ENCODE assay signal across 12 cellular contexts in genomic region chr4:140742838-140743193, GRCh38. TPM values are rescaled to one million over a fixed set of nuclear protein-coding genes. Genes with fewer than 3 reads are reported as not detected.
DNase-seq lines count a peak whose midpoint lies in the region; ATAC-seq and TF ChIP-seq lines count a peak whose summit lies in the region.
"Had no signal": no experiment of that assay in that cellular context is flagged by ENCODE, and none has a peak within 500 bp of the region (broad histone marks: within the 10 kb centered on the region; RNA-seq: fewer than 3 reads in every experiment).

No MANE protein-coding gene starts in this region.

- peaks cover 8% of the 10 kb centered on the region for H3K4me1 Mint-ChIP-seq in glutamatergic neuron (ENCODE audit: low read depth, unreplicated experiment)

- no peaks in the 10 kb centered on the region; the same call in 1 of the 2 replicates for H3K4me1 ChIP-seq in HEK293 (ENCODE audit: control insufficient read depth, insufficient read depth, low read length)

- ATAC-seq in GM18498 (IDR thresholded peaks at IDR 0.05; ENCODE audit: unreplicated experiment) (peak; percentile 43), HG03571 (IDR thresholded peaks at IDR 0.05; ENCODE audit: unreplicated experiment) (peak; percentile 14), GM18861 (IDR thresholded peaks at IDR 0.05; ENCODE audit: unreplicated experiment) (no peak)

- H3K27me3 Mint-ChIP-seq in glutamatergic neuron (ENCODE audit: unreplicated experiment): no peaks in the 10 kb centered on the region

- H3K36me3 Mint-ChIP-seq in glutamatergic neuron (ENCODE audit: unreplicated experiment): peaks cover 2% of the 10 kb centered on the region
- H3K36me3 Mint-ChIP-seq: CD4-positive, CD25-positive, alpha-beta regulatory T cell had no signal

- TF ChIP-seq CTCF in HEK293 (tag by site-specific recombination; IDR thresholded peaks at IDR 0.05) (no peak), glutamatergic neuron (IDR thresholded peaks at IDR 0.05; ENCODE audit: partially characterized antibody, unreplicated experiment) (no peak)

- H3K27ac Mint-ChIP-seq in glutamatergic neuron (ENCODE audit: unreplicated experiment): peak overlapping the region; percentile 36

- H3K36me3 ChIP-seq in HEK293 (ENCODE audit: control insufficient read depth in 2 of 2, insufficient read depth in 1 of 2, low read length in 2 of 2): no peaks in the 10 kb centered on the region
- no peaks in the 10 kb centered on the region for H3K36me3 ChIP-seq in MG63
- H3K36me3 ChIP-seq: uterus had no signal

- H3K9me3 ChIP-seq in HEK293 (ENCODE audit: control insufficient read depth, insufficient read depth, low read depth, low read length) (no peaks in the 10 kb centered on the region; the same call in 1 of the 2 replicates), MG63 (no peaks in the 10 kb centered on the region)
- H3K9me3 ChIP-seq: uterus had no signal

- POLR2A ChIA-PET in HEK293 (lab: Yijun Ruan, JAX): interaction anchor here (0.6 to 1.4 kb wide), 3 partner anchors 12 to 14 kb away, joined by 3 read pairs; partner anchors contain the start of gene TBC1D9

- DNase-seq in glutamatergic neuron (no peak), MG63 (no peak), GF-D8 (lab: John Stamatoyannopoulos, UW) (no peak), COLO668 (lab: John Stamatoyannopoulos, UW; ENCODE audit: unreplicated experiment) (no peak)
- DNase-seq: CD4-positive, CD25-positive, alpha-beta regulatory T cell; NCI-H1092 treated with DMSO at 0.1 percent for 48 hours; SHP77; uterus had no signal

- CTCF ChIA-PET in HEK293 (lab: Yijun Ruan, JAX): interaction anchor here (0.5 to 2.1 kb wide), 3 partner anchors 10 to 141 kb away, joined by 3 to 7 read pairs (median 3); no protein-coding TSS in a partner anchor

- H3K27me3 ChIP-seq in MG63: no peaks in the 10 kb centered on the region
- H3K27me3 ChIP-seq: uterus had no signal

- peaks cover 4% of the 10 kb centered on the region for H3K9me3 Mint-ChIP-seq in glutamatergic neuron (ENCODE audit: unreplicated experiment)

- H3K27ac ChIP-seq in HEK293 (ENCODE audit: extremely low read depth, low read depth, low read length): no peak overlapping the region
- H3K27ac ChIP-seq: uterus had no signal

- H3K4me3 Mint-ChIP-seq in glutamatergic neuron (ENCODE audit: unreplicated experiment): no peak overlapping the region
- H3K4me3 Mint-ChIP-seq: CD4-positive, CD25-positive, alpha-beta regulatory T cell had no signal

- no peak overlapping the region for H3K4me3 ChIP-seq in HEK293 (ENCODE audit: low read depth, low read length)
- no peak overlapping the region for H3K4me3 ChIP-seq in MG63
- H3K4me3 ChIP-seq: uterus had no signal

TF ChIP-seq in HEK293, 187 proteins besides CTCF, POLR2A, EP300 and RAD21:
- TF ChIP-seq ZNF776 (tag by site-specific recombination; IDR thresholded peaks at IDR 0.05; ENCODE audit: borderline replicate concordance) (no peak), ZNF585B (tag by site-specific recombination; IDR thresholded peaks at IDR 0.05) (no peak), OVOL3 (tag by site-specific recombination; IDR thresholded peaks at IDR 0.05) (no peak), ZNF366 (tag by site-specific recombination; conservative IDR thresholded peaks at IDR 0.05) (peak; percentile 97)

RNA-seq across cellular contexts. Expression of gene TBC1D9, which starts 13.4 kb away (rescaled TPM):
- 47.8 TPM for total RNA-seq in glutamatergic neuron (ENCODE audit: unreplicated experiment)
- 7.9 and 8.5 TPM in 2 replicates for total RNA-seq in MG63 (2014; rRNA removed; shearing (Covaris generic); ENCODE audit: low replicate concordance)
